ENCODE assay signal across 34 cellular contexts in the genomic region with DNA sequence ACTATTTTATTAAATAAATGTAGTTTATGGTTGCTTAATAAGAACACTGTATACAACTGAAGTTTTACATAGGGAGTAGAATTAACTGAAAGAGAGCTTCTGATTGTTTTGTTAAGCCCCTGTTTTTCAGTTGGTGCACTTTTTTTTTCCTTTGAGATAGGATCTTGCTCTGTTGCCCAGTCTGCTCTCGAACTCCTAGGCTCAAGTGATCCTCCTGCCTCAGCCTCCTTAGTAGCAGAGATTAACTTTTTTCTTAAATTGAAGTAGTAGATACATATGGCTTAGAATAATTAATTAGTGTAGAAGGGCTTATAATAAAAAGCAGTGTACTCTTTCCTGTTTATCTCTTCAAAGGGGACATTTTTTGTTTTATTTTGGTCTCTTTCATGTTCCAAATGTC.
"Had no signal": no experiment of that assay in that cellular context is flagged by ENCODE, and none has a peak within 500 bp of the region (broad histone marks: within the 10 kb centered on the region; RNA-seq: fewer than 3 reads in every experiment).

No MANE protein-coding gene starts in this region.

- DNase-seq: Karpas-422, Kasumi-1, MG63, MM.1S, MV-4-11, NCI-H1048, NCI-H1092, NCI-H1092 treated with DMSO at 0.1 percent for 48 hours, NCI-H1105, NCI-H1105 treated with DMSO at 0.1 percent for 48 hours, NCI-H1417 treated with DMSO at 0.1 percent for 48 hours, NCI-H1436, NCI-H1436 treated with DMSO at 0.1 percent for 48 hours, NCI-H146, NCI-H1694, NCI-H1694 treated with DMSO at 0.1 percent for 48 hours, NCI-H187, NCI-H187 treated with DMSO at 0.1 percent for 48 hours, NCI-H1930, NCI-H2029, NCI-H2029 treated with DMSO at 0.1 percent for 48 hours, NCI-H2081, NCI-H2081 treated with DMSO at 0.1 percent for 48 hours, NCI-H2107, NCI-H2171, NCI-H2171 treated with DMSO at 0.1 percent for 48 hours, NCI-H2227 treated with DMSO at 0.1 percent for 48 hours, NCI-H226, NCI-H345, NCI-H446, NCI-H446 treated with DMSO at 0.1 percent for 48 hours, NCI-H510A, NCI-H510A treated with DMSO at 0.1 percent for 48 hours, NCI-H524 had no signal

- H3K27me3 ChIP-seq: MG63 had no signal

- H3K9me3 ChIP-seq: MG63 had no signal

- H3K4me3 ChIP-seq: MG63 had no signal

- H3K36me3 ChIP-seq: MG63 had no signal
